Comparison of ENCODE assay signal across 29 cellular contexts in the genomic region with DNA sequence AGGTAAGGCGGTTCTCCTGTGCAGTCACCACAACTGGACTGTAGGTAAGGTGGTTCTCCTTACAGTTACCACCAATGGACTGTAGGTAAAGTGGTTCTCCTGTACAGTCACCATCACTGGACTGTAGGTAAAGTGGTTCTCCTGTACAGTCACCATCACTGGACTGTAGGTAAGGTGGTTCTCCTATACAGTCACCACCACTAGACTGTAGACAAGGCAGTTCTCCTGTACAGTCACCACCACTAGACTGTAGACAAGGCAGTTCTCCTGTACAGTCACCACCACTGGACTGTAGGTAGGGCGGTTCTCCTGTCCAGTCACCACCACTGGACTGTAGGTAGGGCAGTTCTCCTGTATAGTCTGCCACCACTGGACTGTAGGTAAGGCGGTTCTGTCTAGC.
"Had no signal": no experiment of that assay in that cellular context is flagged by ENCODE, and none has a peak within 500 bp of the region (broad histone marks: within the 10 kb centered on the region; RNA-seq: fewer than 3 reads in every experiment).

No MANE protein-coding gene starts in this region.

- H3K4me1 Mint-ChIP-seq: activated CD4-positive, alpha-beta memory T cell treated with anti-CD3 and anti-CD28 coated beads, Interleukin-2, amount 10 ng/mL, durations not matched to agents 7 days and 5 days; activated CD4-positive, alpha-beta T cell treated with anti-CD3 and anti-CD28 coated beads for 36 hours; activated CD4-positive, alpha-beta T cell treated with anti-CD3 and anti-CD28 coated beads, Interleukin-2, amount 10 ng/mL, durations not matched to agents 24 days and 14 days; central memory CD8-positive, alpha-beta T cell; endodermal cell; T-helper 17 cell had no signal

- H3K27ac ChIP-seq: body of pancreas, coronary artery, dorsolateral prefrontal cortex, esophagus squamous epithelium had no signal

- H3K4me3 Mint-ChIP-seq: activated CD4-positive, alpha-beta memory T cell treated with anti-CD3 and anti-CD28 coated beads, Interleukin-2, amount 10 ng/mL, durations not matched to agents 7 days and 5 days; activated CD4-positive, alpha-beta T cell treated with anti-CD3 and anti-CD28 coated beads for 36 hours; activated CD4-positive, alpha-beta T cell treated with anti-CD3 and anti-CD28 coated beads, Interleukin-2, amount 10 ng/mL, durations not matched to agents 24 days and 14 days; activated naive CD8-positive, alpha-beta T cell; activated T-cell treated with anti-CD3 and anti-CD28 coated beads, Interleukin-2, amount 50 U/mL, for 24 hours; activated T-cell treated with anti-CD3 and anti-CD28 coated beads, Interleukin-2, amount 50 U/mL, for 72 hours; central memory CD8-positive, alpha-beta T cell; dendritic cell treated with granulocyte-macrophage colony-stimulating factor and Interleukin-4, amounts not matched to agents 40 ng/mL and 50 ng/mL, for 4 days; endodermal cell; T-helper 17 cell; T-helper 2 cell treated with Interferon-gamma antibody and Interleukin-4, amounts not matched to agents 5 μg/mL and 100 μg/mL, for 36 hours had no signal

- H3K9me3 Mint-ChIP-seq: activated CD4-positive, alpha-beta T cell treated with anti-CD3 and anti-CD28 coated beads, Interleukin-2, amount 10 ng/mL, durations not matched to agents 24 days and 14 days; T-helper 2 cell treated with Interferon-gamma antibody and Interleukin-4, amounts not matched to agents 5 μg/mL and 100 μg/mL, for 36 hours had no signal

- H3K27me3 ChIP-seq: body of pancreas, esophagus squamous epithelium had no signal

- H3K4me1 ChIP-seq: body of pancreas had no signal

- ATAC-seq: activated CD4-positive, alpha-beta T cell treated with anti-CD3 and anti-CD28 coated beads for 36 hours; activated T-cell treated with anti-CD3 and anti-CD28 coated beads, Interleukin-2, amount 50 U/mL, for 72 hours; body of pancreas; T-helper 17 cell had no signal

- FAIRE-seq: frontal cortex had no signal

- H3K36me3 ChIP-seq: esophagus squamous epithelium had no signal

- H3K27ac Mint-ChIP-seq: activated CD4-positive, alpha-beta memory T cell treated with anti-CD3 and anti-CD28 coated beads, Interleukin-2, amount 10 ng/mL, durations not matched to agents 7 days and 5 days; activated CD4-positive, alpha-beta T cell treated with anti-CD3 and anti-CD28 coated beads for 36 hours; activated CD4-positive, alpha-beta T cell treated with anti-CD3 and anti-CD28 coated beads, Interleukin-2, amount 10 ng/mL, durations not matched to agents 24 days and 14 days; activated naive CD8-positive, alpha-beta T cell; activated T-cell treated with anti-CD3 and anti-CD28 coated beads, Interleukin-2, amount 50 U/mL, for 24 hours; activated T-cell treated with anti-CD3 and anti-CD28 coated beads, Interleukin-2, amount 50 U/mL, for 72 hours; dendritic cell treated with granulocyte-macrophage colony-stimulating factor and Interleukin-4, amounts not matched to agents 40 ng/mL and 50 ng/mL, for 4 days; endodermal cell; T-helper 17 cell; T-helper 2 cell treated with Interferon-gamma antibody and Interleukin-4, amounts not matched to agents 5 μg/mL and 100 μg/mL, for 36 hours had no signal

- H3K4me3 ChIP-seq: body of pancreas, coronary artery, dorsolateral prefrontal cortex, esophagus squamous epithelium had no signal

- H3K9me3 ChIP-seq: esophagus squamous epithelium had no signal

- H3K27me3 Mint-ChIP-seq: activated CD4-positive, alpha-beta memory T cell treated with anti-CD3 and anti-CD28 coated beads, Interleukin-2, amount 10 ng/mL, durations not matched to agents 7 days and 5 days; activated CD4-positive, alpha-beta T cell treated with anti-CD3 and anti-CD28 coated beads, Interleukin-2, amount 10 ng/mL, durations not matched to agents 24 days and 14 days; activated T-cell treated with anti-CD3 and anti-CD28 coated beads, Interleukin-2, amount 50 U/mL, for 24 hours; central memory CD8-positive, alpha-beta T cell; dendritic cell treated with granulocyte-macrophage colony-stimulating factor and Interleukin-4, amounts not matched to agents 40 ng/mL and 50 ng/mL, for 4 days; T-helper 17 cell had no signal

- DNase-seq: activated CD4-positive, alpha-beta memory T cell treated with anti-CD3 and anti-CD28 coated beads, Interleukin-2, amount 10 ng/mL, durations not matched to agents 7 days and 5 days; activated CD4-positive, alpha-beta T cell treated with anti-CD3 and anti-CD28 coated beads for 36 hours; activated CD4-positive, alpha-beta T cell treated with anti-CD3 and anti-CD28 coated beads, Interleukin-2, amount 10 ng/mL, durations not matched to agents 24 days and 14 days; activated CD4-positive, alpha-beta T cell treated with anti-CD3 and anti-CD28 coated beads, Interleukin-2, amount 50 U/mL, for 4 hours; activated CD4-positive, CD25-positive, alpha-beta regulatory T cell; activated CD4-positive, CD25-positive, alpha-beta regulatory T cell treated with anti-CD3 and anti-CD28 coated beads, Interleukin-2, amount 50 U/mL, for 72 hours; activated CD8-positive, alpha-beta memory T cell treated with anti-CD3 and anti-CD28 coated beads, Interleukin-2, amount 50 U/mL, for 48 hours; activated gamma-delta T cell; activated naive CD4-positive, alpha-beta T cell; activated naive CD4-positive, alpha-beta T cell treated with anti-CD3 and anti-CD28 coated beads, Interleukin-2, amount 50 U/mL, for 16 hours; activated T-cell treated with anti-CD3 and anti-CD28 coated beads for 4 hours; activated T-cell treated with anti-CD3 and anti-CD28 coated beads, Interleukin-2, amount 50 U/mL, for 24 hours; activated T-cell treated with anti-CD3 and anti-CD28 coated beads, Interleukin-2, amount 50 U/mL, for 72 hours; amniotic stem cell; aorta; body of pancreas; dorsolateral prefrontal cortex; effector memory CD4-positive, alpha-beta T cell; endodermal cell; esophagus squamous epithelium; head of caudate nucleus; T-helper 1 cell; T-helper 17 cell had no signal
